11 cellular contexts compared by ENCODE assay signal in genomic region chr9:105114318-105114717, GRCh38.
DNase-seq lines count a peak whose midpoint lies in the region; ATAC-seq and TF ChIP-seq lines count a peak whose summit lies in the region.
"Had no signal": no experiment of that assay in that cellular context is flagged by ENCODE, and none has a peak within 500 bp of the region (broad histone marks: within the 10 kb centered on the region; RNA-seq: fewer than 3 reads in every experiment).

No MANE protein-coding gene starts in this region.

- H3K9me3 ChIP-seq in DND-41 (ENCODE audit: insufficient read depth, low read length, severe bottlenecking), result no peaks in the 10 kb centered on the region
- H3K9me3 ChIP-seq in lower lobe of right lung, result no peaks in the 10 kb centered on the region
- no peaks in the 10 kb centered on the region for H3K9me3 ChIP-seq in right atrium auricular region
- H3K9me3 ChIP-seq: adrenal gland, left lung had no signal

- H3K36me3 ChIP-seq in DND-41 (ENCODE audit: insufficient read depth, low read length) (no peaks in the 10 kb centered on the region), lower lobe of right lung (no peaks in the 10 kb centered on the region), right atrium auricular region (no peaks in the 10 kb centered on the region)
- H3K36me3 ChIP-seq: adrenal gland, left lung had no signal

- no peak overlapping the region for H3K9ac ChIP-seq in DND-41 (ENCODE audit: low read depth, low read length)

- 0 out of 2 replicates have a peak overlapping the region, but pooled peaks have one; percentile 17 for H3K4me2 ChIP-seq in DND-41 (ENCODE audit: insufficient read depth, low read length)

- H3K4me3 ChIP-seq in DND-41 (ENCODE audit: low read depth in 1 of 2, low read length in 2 of 2), result no peak overlapping the region
- H3K4me3 ChIP-seq in lower lobe of right lung, result no peak overlapping the region
- no peak overlapping the region for H3K4me3 ChIP-seq in right atrium auricular region
- H3K4me3 ChIP-seq: adrenal gland, left lung had no signal

- H3K4me1 ChIP-seq in DND-41 (ENCODE audit: insufficient read depth, low read length), result peaks cover 26% of the 10 kb centered on the region
- H3K4me1 ChIP-seq in lower lobe of right lung, result peaks cover 16% of the 10 kb centered on the region
- no peaks in the 10 kb centered on the region for H3K4me1 ChIP-seq in right atrium auricular region
- H3K4me1 ChIP-seq: adrenal gland had no signal

- H3K27me3 ChIP-seq in DND-41 (ENCODE audit: insufficient read depth, low read length, poor library complexity), result peaks cover 6% of the 10 kb centered on the region
- H3K27me3 ChIP-seq in lower lobe of right lung (ENCODE audit: low read depth), result no peaks in the 10 kb centered on the region
- no peaks in the 10 kb centered on the region for H3K27me3 ChIP-seq in right atrium auricular region
- H3K27me3 ChIP-seq: adrenal gland, left lung had no signal

- in situ Hi-C loops in G401 (cut with HindIII; ENCODE audit: low sequenced_read_pairs), result no loop called here

- peak; percentile 80 for ATAC-seq in DND-41 (ENCODE audit: insufficient read depth, low read depth)
- peak; percentile 64 for ATAC-seq in GM19395 (IDR thresholded peaks at IDR 0.05; ENCODE audit: unreplicated experiment)
- ATAC-seq in HG03175 (IDR thresholded peaks at IDR 0.05; ENCODE audit: unreplicated experiment), result peak; percentile 61
- no peak for ATAC-seq in lower lobe of right lung
- ATAC-seq: left lung had no signal

- no peaks in the 10 kb centered on the region for H3K27me3 Mint-ChIP-seq in activated naive CD8-positive, alpha-beta T cell

- peaks cover 2% of the 10 kb centered on the region for H3K36me3 Mint-ChIP-seq in activated naive CD8-positive, alpha-beta T cell

- H3K27ac ChIP-seq in DND-41 (ENCODE audit: low read length), result peak overlapping the region; percentile 65
- no peak overlapping the region for H3K27ac ChIP-seq in lower lobe of right lung
- H3K27ac ChIP-seq in right atrium auricular region, result no peak overlapping the region
- H3K27ac ChIP-seq: adrenal gland had no signal

- H3K4me1 Mint-ChIP-seq in activated naive CD8-positive, alpha-beta T cell (ENCODE audit: low read depth), result peaks cover 37% of the 10 kb centered on the region

- DNase-seq in DND-41, result peak; percentile 54
- DNase-seq in lower lobe of right lung, result no peak
- no peak for DNase-seq in right atrium auricular region (ENCODE audit: low spot score)
- DNase-seq in G401 (ENCODE audit: low spot score), result no peak
- no peak for DNase-seq in erythroblast (lab: John Stamatoyannopoulos, UW)
- DNase-seq: adrenal gland; left lung; stimulated activated CD4-positive, alpha-beta T cell treated with anti-CD3 and anti-CD28 coated beads, Interleukin-4, amount 100 ng/mL, for 4 hours had no signal

- 0 out of 2 replicates have a peak, but pooled peaks cover 4% of the 10 kb centered on the region for H4K20me1 ChIP-seq in DND-41 (ENCODE audit: insufficient read depth, low read length)

- peak overlapping the region; percentile 28 for H3K4me3 Mint-ChIP-seq in activated naive CD8-positive, alpha-beta T cell

- peak overlapping the region; percentile 53 for H2AFZ ChIP-seq in DND-41 (ENCODE audit: low read depth, low read length)

- H3K79me2 ChIP-seq in DND-41 (ENCODE audit: insufficient read depth, low read length), result no peaks in the 10 kb centered on the region

- TF ChIP-seq CTCF in DND-41 (IDR thresholded peaks at IDR 0.05; ENCODE audit: borderline replicate concordance, extremely low read depth, low read length, poor library complexity, severe bottlenecking) (no peak), lower lobe of right lung (IDR thresholded peaks at IDR 0.05) (no peak), right atrium auricular region (IDR thresholded peaks at IDR 0.05) (no peak)

- H3K27ac Mint-ChIP-seq in activated naive CD8-positive, alpha-beta T cell, result no peak overlapping the region

- no peak for TF ChIP-seq POLR2A in erythroblast (IDR thresholded peaks at IDR 0.05; ENCODE audit: low read length)

- intact Hi-C loops in lower lobe of right lung (cut with DNase I), result no loop called here

- H3K9me3 Mint-ChIP-seq in activated naive CD8-positive, alpha-beta T cell (ENCODE audit: low read depth), result no peaks in the 10 kb centered on the region

Comparison
In these comparisons a context has a peak if more than half of its experiments do, and no peak if none do; other contexts are left out.
1. ATAC-seq: peak in DND-41 (single experiment), GM19395 (single experiment) and HG03175 (single experiment); none in lower lobe of right lung (0 of 2).